ENCODE assay signal across 8 cellular contexts in genomic region chr20:33686984-33687366, GRCh38. TPM values are rescaled to one million over a fixed set of nuclear protein-coding genes. Genes with fewer than 3 reads are reported as not detected.
DNase-seq lines count a peak whose midpoint lies in the region; ATAC-seq and TF ChIP-seq lines count a peak whose summit lies in the region.

No MANE protein-coding gene starts in this region.

- no peak for TF ChIP-seq CTCF in activated B cell treated with CpG ODN at 0.5 μM for 24 hours (IDR thresholded peaks at IDR 0.05)
- TF ChIP-seq CTCF in hepatocyte (IDR thresholded peaks at IDR 0.05; ENCODE audit: poor library complexity) = no peak

- peak overlapping the region; percentile 56 for H3K4me3 Mint-ChIP-seq in activated CD4-positive, alpha-beta T cell treated with anti-CD3 and anti-CD28 coated beads for 36 hours
- H3K4me3 Mint-ChIP-seq in activated B cell treated with CpG ODN at 0.5 μM for 24 hours = peak overlapping the region; percentile 86

- peak overlapping the region; percentile 41 to 55 for H3K9ac ChIP-seq in stomach smooth muscle (ENCODE audit: low read length in 2 of 2)

- peaks cover 67% of the 10 kb centered on the region for H3K4me1 Mint-ChIP-seq in activated CD4-positive, alpha-beta T cell treated with anti-CD3 and anti-CD28 coated beads for 36 hours
- peaks cover 25% of the 10 kb centered on the region for H3K4me1 Mint-ChIP-seq in activated B cell treated with CpG ODN at 0.5 μM for 24 hours

- peak overlapping the region; percentile 83 for H3K27ac Mint-ChIP-seq in activated CD4-positive, alpha-beta T cell treated with anti-CD3 and anti-CD28 coated beads for 36 hours
- H3K27ac Mint-ChIP-seq in activated B cell treated with CpG ODN at 0.5 μM for 24 hours = no peak overlapping the region

- H3K9me3 Mint-ChIP-seq in activated CD4-positive, alpha-beta T cell treated with anti-CD3 and anti-CD28 coated beads for 36 hours (ENCODE audit: low read depth) = no peaks in the 10 kb centered on the region
- H3K9me3 Mint-ChIP-seq in activated B cell treated with CpG ODN at 0.5 μM for 24 hours = no peaks in the 10 kb centered on the region

- intact Hi-C loops in activated CD4-positive, alpha-beta T cell treated with anti-CD3 and anti-CD28 coated beads for 36 hours (cut with DNase I, micrococcal nuclease) = loop anchor here (1.0 to 5.0 kb wide), 13 partner anchors 13 to 1855 kb away; partner anchors contain the start of genes PXMP4 (in 2 of the 2), ACTL10 (in 1 of the 2), CBFA2T2 (in 1 of the 2) and CHMP4B (in 1 of the 2)
- intact Hi-C loops in activated B cell treated with CpG ODN at 0.5 μM for 24 hours (cut with micrococcal nuclease) = loop anchor here (1.0 to 5.0 kb wide), 7 partner anchors 21 to 306 kb away; partner anchors contain the start of genes ACTL10, CHMP4B, PXMP4 and RALY

- H3K36me3 Mint-ChIP-seq in activated CD4-positive, alpha-beta T cell treated with anti-CD3 and anti-CD28 coated beads for 36 hours (ENCODE audit: low read depth) = peaks cover 13% of the 10 kb centered on the region
- no peaks in the 10 kb centered on the region for H3K36me3 Mint-ChIP-seq in activated B cell treated with CpG ODN at 0.5 μM for 24 hours (ENCODE audit: low read depth)

- H3K9me3 ChIP-seq in hepatocyte (ENCODE audit: low read depth) = no peaks in the 10 kb centered on the region
- H3K9me3 ChIP-seq in stomach smooth muscle (ENCODE audit: control insufficient read depth in 2 of 2, low read length in 2 of 2) = no peaks in the 10 kb centered on the region

- no peaks in the 10 kb centered on the region for H3K27me3 Mint-ChIP-seq in activated CD4-positive, alpha-beta T cell treated with anti-CD3 and anti-CD28 coated beads for 36 hours
- no peaks in the 10 kb centered on the region for H3K27me3 Mint-ChIP-seq in activated B cell treated with CpG ODN at 0.5 μM for 24 hours

- H3K79me2 ChIP-seq in hepatocyte = peaks cover 30% of the 10 kb centered on the region

- no peaks in the 10 kb centered on the region for H3K9me2 ChIP-seq in hepatocyte (replicated peaks; ENCODE audit: insufficient read depth)

- H4K20me1 ChIP-seq in hepatocyte (ENCODE audit: insufficient read depth, poor library complexity, severe bottlenecking) = no peaks in the 10 kb centered on the region

- H3K36me3 ChIP-seq in hepatocyte (replicated peaks; ENCODE audit: insufficient read depth, low read depth) = no peaks in the 10 kb centered on the region
- H3K36me3 ChIP-seq in stomach smooth muscle (ENCODE audit: control insufficient read depth in 2 of 2, insufficient read depth in 2 of 2, low read length in 2 of 2) = no peaks in the 10 kb centered on the region

- peak overlapping the region; percentile 72 for H3K4me2 ChIP-seq in hepatocyte

- no peaks in the 10 kb centered on the region for H3K27me3 ChIP-seq in hepatocyte
- H3K27me3 ChIP-seq in stomach smooth muscle (ENCODE audit: control insufficient read depth in 1 of 2, insufficient read depth in 2 of 2, low read length in 2 of 2) = no peaks in the 10 kb centered on the region

- CTCF ChIA-PET in activated CD4-positive, alpha-beta T cell treated with anti-CD3 and anti-CD28 coated beads for 36 hours (lab: Charles Lee) = interaction anchor here (1.3 to 1.5 kb wide), 2 partner anchors 9 to 33 kb away, joined by 3 to 6 read pairs; partner anchors contain the start of gene PXMP4
- CTCF ChIA-PET in activated B cell treated with CpG ODN at 0.5 μM for 24 hours (lab: Charles Lee) = interaction anchor here (0.8 kb wide), 1 partner anchor 19 kb away, joined by 3 read pairs; no protein-coding TSS in a partner anchor

- H3K27ac ChIP-seq in hepatocyte (no peak overlapping the region), stomach smooth muscle (ENCODE audit: low read length) (no peak overlapping the region)

- peak overlapping the region; percentile 69 for H2AFZ ChIP-seq in hepatocyte

- 89% methylated on average over 14 of the region's 14 CpGs for WGBS in hepatocyte (ENCODE audit: low lambda C conversion rate, missing lambda C conversion rate)

- H3K4me3 ChIP-seq in hepatocyte (no peak overlapping the region), stomach smooth muscle (ENCODE audit: low read length in 2 of 2) (peak overlapping the region; percentile 67 to 74)

- no peak for ATAC-seq in activated CD4-positive, alpha-beta T cell treated with anti-CD3 and anti-CD28 coated beads for 36 hours
- no peak for ATAC-seq in activated B cell treated with CpG ODN at 0.5 μM for 24 hours (ENCODE audit: low read depth)
- no peak for ATAC-seq in HG02798 (IDR thresholded peaks at IDR 0.05; ENCODE audit: poor library complexity, unreplicated experiment)

- POLR2A ChIA-PET in activated CD4-positive, alpha-beta T cell treated with anti-CD3 and anti-CD28 coated beads for 36 hours (lab: Charles Lee) = interaction anchor here (0.6 to 0.7 kb wide), 3 partner anchors 14 to 1767 kb away, joined by 3 to 5 read pairs (median 4); no protein-coding TSS in a partner anchor
- POLR2A ChIA-PET in activated B cell treated with CpG ODN at 0.5 μM for 24 hours (lab: Charles Lee) = interaction anchor here (0.5 to 1.3 kb wide), 3 partner anchors 21 to 306 kb away, joined by 3 read pairs; partner anchors contain the start of gene ACTL10

- no peak for DNase-seq in activated CD4-positive, alpha-beta T cell treated with anti-CD3 and anti-CD28 coated beads for 36 hours
- DNase-seq in activated CD4-positive, alpha-beta T cell treated with anti-CD3 and anti-CD28 coated beads, Interleukin-2, amount 50 U/mL, for 1 hour = no peak
- DNase-seq in activated B cell treated with CpG ODN at 0.5 μM for 24 hours (no peak), hepatocyte (ENCODE audit: low spot score) (no peak), NCI-H2227 treated with DMSO at 0.1 percent for 48 hours (lab: John Stamatoyannopoulos, UW) (no peak), DMS79 (lab: John Stamatoyannopoulos, UW) (no peak)

- H3K4me1 ChIP-seq in hepatocyte (ENCODE audit: insufficient read depth) = peaks cover 11% of the 10 kb centered on the region
- peaks cover 16% of the 10 kb centered on the region for H3K4me1 ChIP-seq in stomach smooth muscle (ENCODE audit: control insufficient read depth, insufficient read depth, low read length)

RNA-seq across cellular contexts. Expression of gene E2F1, which starts 0.8 kb away (rescaled TPM):
- total RNA-seq in activated CD4-positive, alpha-beta T cell treated with anti-CD3 and anti-CD28 coated beads for 36 hours = 10 to 100 TPM; 45.9 to 50.9 TPM
- total RNA-seq in activated B cell treated with CpG ODN at 0.5 μM for 24 hours = 6.7 and 8.9 TPM in 2 replicates
- 9.1 and 11.0 TPM in 2 replicates for total RNA-seq in hepatocyte
- polyA plus RNA-seq in hepatocyte = 11.8 and 14.3 TPM in 2 replicates

RNA-seq across cellular contexts. Expression of gene NECAB3, which starts 12.7 kb away (rescaled TPM):
- 10 to 100 TPM; 12.2 to 13.3 TPM for total RNA-seq in activated CD4-positive, alpha-beta T cell treated with anti-CD3 and anti-CD28 coated beads for 36 hours
- 7.5 and 8.4 TPM in 2 replicates for total RNA-seq in activated B cell treated with CpG ODN at 0.5 μM for 24 hours
- 46.2 and 50.6 TPM in 2 replicates for total RNA-seq in hepatocyte
- polyA plus RNA-seq in hepatocyte = 55.4 and 64.9 TPM in 2 replicates

RNA-seq across cellular contexts. Expression of gene ACTL10, which starts 20.2 kb away (rescaled TPM):
- 1 to 10 TPM in 1 of 2 experiments, under 1 TPM in 1; 0.91 to 1.7 TPM for total RNA-seq in activated CD4-positive, alpha-beta T cell treated with anti-CD3 and anti-CD28 coated beads for 36 hours
- 2.8 and 3.9 TPM in 2 replicates for total RNA-seq in activated B cell treated with CpG ODN at 0.5 μM for 24 hours
- 0.17 and 0.24 TPM in 2 replicates for total RNA-seq in hepatocyte
- polyA plus RNA-seq in hepatocyte = 1.6 and 2.6 TPM in 2 replicates

RNA-seq across cellular contexts. Expression of gene C20orf144, which starts 24.8 kb away (rescaled TPM):
- total RNA-seq in activated CD4-positive, alpha-beta T cell treated with anti-CD3 and anti-CD28 coated beads for 36 hours = under 1 TPM; 0.16 to 0.27 TPM
- total RNA-seq in activated B cell treated with CpG ODN at 0.5 μM for 24 hours (0.20 and 0.27 TPM in 2 replicates), hepatocyte (0.30 TPM in 1 of 2 replicates, not detected in the other)
- 0.41 and 0.46 TPM in 2 replicates for polyA plus RNA-seq in hepatocyte

RNA-seq across cellular contexts. Expression of gene PXMP4, which starts 33.1 kb away (rescaled TPM):
- 10 to 100 TPM in 1 of 2 experiments, 1 to 10 TPM in 1; 8.8 to 10.2 TPM for total RNA-seq in activated CD4-positive, alpha-beta T cell treated with anti-CD3 and anti-CD28 coated beads for 36 hours
- total RNA-seq in activated B cell treated with CpG ODN at 0.5 μM for 24 hours (6.8 and 7.7 TPM in 2 replicates), hepatocyte (3.9 and 4.1 TPM in 2 replicates)
- 4.7 and 4.8 TPM in 2 replicates for polyA plus RNA-seq in hepatocyte
